ENCODE assay signal across 17 cellular contexts in genomic region chr7:39480901-39481300, GRCh38.
A peak's percentile ranks its signal among the peaks of the same experiment; 100 is the strongest.
DNase-seq lines count a peak whose midpoint lies in the region; ATAC-seq lines count a peak whose summit lies in the region.
"Had no signal": no experiment of that assay in that cellular context is flagged by ENCODE, and none has a peak within 500 bp of the region (broad histone marks: within the 10 kb centered on the region; RNA-seq: fewer than 3 reads in every experiment).

No MANE protein-coding gene starts in this region.

- no peak overlapping the region for H3K27ac Mint-ChIP-seq in effector memory CD8-positive, alpha-beta T cell
- no peak overlapping the region for H3K27ac Mint-ChIP-seq in activated CD8-positive, alpha-beta T cell treated with anti-CD3 and anti-CD28 coated beads, Interleukin-2, amount 10 ng/mL, durations not matched to agents 7 days and 5 days
- H3K27ac Mint-ChIP-seq: CD4-positive, alpha-beta memory T cell had no signal

- H3K36me3 Mint-ChIP-seq in effector memory CD8-positive, alpha-beta T cell (ENCODE audit: insufficient read depth): no peaks in the 10 kb centered on the region
- H3K36me3 Mint-ChIP-seq in activated CD8-positive, alpha-beta T cell treated with anti-CD3 and anti-CD28 coated beads, Interleukin-2, amount 10 ng/mL, durations not matched to agents 7 days and 5 days (ENCODE audit: low read depth): no peaks in the 10 kb centered on the region
- H3K36me3 Mint-ChIP-seq: CD4-positive, alpha-beta memory T cell had no signal

- POLR2A ChIA-PET in activated CD8-positive, alpha-beta T cell treated with anti-CD3 and anti-CD28 coated beads, Interleukin-2, amount 10 ng/mL, durations not matched to agents 7 days and 5 days (lab: Charles Lee): no interaction called here

- H3K4me3 Mint-ChIP-seq in effector memory CD8-positive, alpha-beta T cell: no peak overlapping the region
- no peak overlapping the region for H3K4me3 Mint-ChIP-seq in activated CD8-positive, alpha-beta T cell treated with anti-CD3 and anti-CD28 coated beads, Interleukin-2, amount 10 ng/mL, durations not matched to agents 7 days and 5 days
- H3K4me3 Mint-ChIP-seq: CD4-positive, alpha-beta memory T cell had no signal

- no peaks in the 10 kb centered on the region for H3K4me1 Mint-ChIP-seq in effector memory CD8-positive, alpha-beta T cell (ENCODE audit: low read depth in 2 of 2)
- H3K4me1 Mint-ChIP-seq in activated CD8-positive, alpha-beta T cell treated with anti-CD3 and anti-CD28 coated beads, Interleukin-2, amount 10 ng/mL, durations not matched to agents 7 days and 5 days (ENCODE audit: low read depth): no peaks in the 10 kb centered on the region
- H3K4me1 Mint-ChIP-seq: CD4-positive, alpha-beta memory T cell had no signal

- H3K27me3 Mint-ChIP-seq in effector memory CD8-positive, alpha-beta T cell: peaks cover 16 to 23% of the 10 kb centered on the region in 2 donors
- peaks cover 26% of the 10 kb centered on the region for H3K27me3 Mint-ChIP-seq in activated CD8-positive, alpha-beta T cell treated with anti-CD3 and anti-CD28 coated beads, Interleukin-2, amount 10 ng/mL, durations not matched to agents 7 days and 5 days (ENCODE audit: low read depth)

- CTCF ChIA-PET in activated CD8-positive, alpha-beta T cell treated with anti-CD3 and anti-CD28 coated beads, Interleukin-2, amount 10 ng/mL, durations not matched to agents 7 days and 5 days (lab: Charles Lee): no interaction called here

- DNase-seq in ACHN: peak; percentile 39
- peak; percentile 27 for DNase-seq in glomerular visceral epithelial cell (ENCODE audit: extremely low spot score)
- DNase-seq in renal cortical epithelial cell (ENCODE audit: low read depth): peak; percentile 81
- DNase-seq in effector memory CD8-positive, alpha-beta T cell: no peak
- DNase-seq in activated CD8-positive, alpha-beta T cell treated with anti-CD3 and anti-CD28 coated beads, Interleukin-2, amount 10 ng/mL, durations not matched to agents 7 days and 5 days: no peak
- DNase-seq: 8988T; C1 segment of cervical spinal cord; CD4-positive, alpha-beta memory T cell; COR-L47; DMS153; DMS79 treated with DMSO at 0.1 percent for 48 hours; GM23248; H7; HCEC 1CT had no signal

- H3K9me3 Mint-ChIP-seq in effector memory CD8-positive, alpha-beta T cell: no peaks in the 10 kb centered on the region
- H3K9me3 Mint-ChIP-seq in activated CD8-positive, alpha-beta T cell treated with anti-CD3 and anti-CD28 coated beads, Interleukin-2, amount 10 ng/mL, durations not matched to agents 7 days and 5 days (ENCODE audit: insufficient read depth): no peaks in the 10 kb centered on the region

- in situ Hi-C loops in ACHN (cut with HindIII; ENCODE audit: low pct_ligation_motif_present, low pct_unique_long_range_greater_than_20kb, low sequenced_read_pairs): no loop called here

- peak; percentile 48 for ATAC-seq in GM18907 (IDR thresholded peaks at IDR 0.05; ENCODE audit: unreplicated experiment)
- ATAC-seq in effector memory CD8-positive, alpha-beta T cell (replicated peaks): no peak
- no peak for ATAC-seq in activated CD8-positive, alpha-beta T cell treated with anti-CD3 and anti-CD28 coated beads, Interleukin-2, amount 10 ng/mL, durations not matched to agents 7 days and 5 days
- no peak for ATAC-seq in HG03139 (IDR thresholded peaks at IDR 0.05; ENCODE audit: unreplicated experiment)
- ATAC-seq: A549 had no signal

Comparison
In these comparisons a context has a peak if more than half of its experiments do, and no peak if none do; other contexts are left out.
1. DNase-seq: peak in ACHN (single experiment), glomerular visceral epithelial cell (single experiment) and renal cortical epithelial cell (single experiment); none in effector memory CD8-positive, alpha-beta T cell (0 of 3) and activated CD8-positive, alpha-beta T cell treated with anti-CD3 and anti-CD28 coated beads, Interleukin-2, amount 10 ng/mL, durations not matched to agents 7 days and 5 days (single experiment).